8 cellular contexts compared by ENCODE assay signal in the genomic region with DNA sequence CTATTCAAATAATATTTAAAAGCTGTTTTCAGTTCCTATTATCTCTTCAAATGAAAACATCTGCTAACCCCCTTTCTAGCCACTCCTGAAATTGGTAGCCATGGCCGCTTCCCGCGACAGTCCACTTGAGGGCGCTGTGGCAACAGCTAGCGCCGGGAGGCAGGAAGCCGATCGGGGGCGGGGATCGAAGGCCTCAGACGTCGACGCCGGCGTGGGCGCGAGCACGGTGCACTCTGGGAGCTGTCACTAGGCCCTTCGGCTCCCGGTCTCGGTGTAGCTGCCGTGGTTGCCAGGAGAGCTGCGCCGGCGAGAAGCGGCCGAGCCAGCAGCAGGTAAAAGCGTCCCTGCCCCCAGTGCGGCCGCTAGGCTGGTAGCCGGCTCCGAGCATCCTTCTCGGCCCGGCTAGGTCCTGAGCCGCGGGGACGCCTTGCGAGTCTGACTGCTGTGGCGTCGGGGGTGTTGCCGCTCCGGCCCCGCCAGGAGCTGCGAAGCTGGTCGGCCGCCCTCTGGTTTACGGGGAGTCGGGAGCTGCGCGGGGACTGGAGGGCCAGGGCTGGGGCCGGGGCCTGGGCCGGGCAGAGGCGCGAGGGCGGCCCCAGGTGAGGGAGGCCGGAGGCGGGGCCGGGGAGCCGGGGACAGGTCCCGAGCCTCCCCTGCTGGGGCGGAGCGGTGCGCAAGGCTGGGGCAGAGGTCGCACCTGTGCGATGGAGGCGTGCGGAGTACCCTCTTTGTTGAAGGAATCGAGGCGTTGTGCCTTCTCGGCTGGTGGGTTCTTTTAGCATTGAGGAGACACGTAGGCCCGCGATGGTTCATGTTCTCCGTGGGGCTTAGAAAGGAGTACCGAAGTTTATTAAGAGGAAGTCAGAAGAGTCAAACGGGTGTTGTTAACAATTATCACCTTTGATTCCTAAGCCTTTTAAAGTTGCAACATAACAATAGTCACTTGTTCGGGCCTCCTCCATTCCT.
DNase-seq lines count a peak whose midpoint lies in the region; ATAC-seq lines count a peak whose summit lies in the region.

Gene DOP1A (plus strand): TSS at position 224 of the 966 bp plus-strand sequence. CDS start 29,307 bp downstream, outside the sequence.

- DNase-seq in Ammon's horn (ENCODE audit: low spot score): peak; percentile 97
- DNase-seq in NCI-H446 treated with DMSO at 0.1 percent for 48 hours (lab: John Stamatoyannopoulos, UW): peak; percentile 66
- peak; percentile 14 to 76 for DNase-seq in cerebellar nuclear complex (lab: John Stamatoyannopoulos, UW)
- DNase-seq in islet precursor cell: peak; percentile 97
- peak; percentile 93 to 96 (median 95) for DNase-seq in stimulated activated CD4-positive, alpha-beta T cell treated with anti-CD3 and anti-CD28 coated beads, Interleukin-12 subunit alpha, Interleukin-12 subunit beta, amount 100 ng/mL, for 48 hours (ENCODE audit: low read depth in 2 of 3, low spot score in 1 of 3)

- peak; percentile 69 for ATAC-seq in GM19043 (IDR thresholded peaks at IDR 0.05; ENCODE audit: low read depth, unreplicated experiment)
- ATAC-seq in HG03378 (IDR thresholded peaks at IDR 0.05; ENCODE audit: unreplicated experiment): peak; percentile 79
- peak; percentile 88 to 90 for ATAC-seq in activated CD4-positive, CD25-positive, alpha-beta regulatory T cell treated with anti-CD3 and anti-CD28 coated beads, Interleukin-2, amount 50 U/mL, for 24 hours

Comparison
In these comparisons a context has a peak if more than half of its experiments do, and no peak if none do; other contexts are left out.
1. Peak in every context shown above with its lines: DNase-seq and ATAC-seq.
2. DNase-seq: peak in every context shown above with its lines; median percentile 97 in Ammon's horn; 97 in islet precursor cell; 95 in stimulated activated CD4-positive, alpha-beta T cell treated with anti-CD3 and anti-CD28 coated beads, Interleukin-12 subunit alpha, Interleukin-12 subunit beta, amount 100 ng/mL, for 48 hours; 66 in NCI-H446 treated with DMSO at 0.1 percent for 48 hours; 45 in cerebellar nuclear complex.